ENCODE assay signal across 1 cellular context in the genomic region with DNA sequence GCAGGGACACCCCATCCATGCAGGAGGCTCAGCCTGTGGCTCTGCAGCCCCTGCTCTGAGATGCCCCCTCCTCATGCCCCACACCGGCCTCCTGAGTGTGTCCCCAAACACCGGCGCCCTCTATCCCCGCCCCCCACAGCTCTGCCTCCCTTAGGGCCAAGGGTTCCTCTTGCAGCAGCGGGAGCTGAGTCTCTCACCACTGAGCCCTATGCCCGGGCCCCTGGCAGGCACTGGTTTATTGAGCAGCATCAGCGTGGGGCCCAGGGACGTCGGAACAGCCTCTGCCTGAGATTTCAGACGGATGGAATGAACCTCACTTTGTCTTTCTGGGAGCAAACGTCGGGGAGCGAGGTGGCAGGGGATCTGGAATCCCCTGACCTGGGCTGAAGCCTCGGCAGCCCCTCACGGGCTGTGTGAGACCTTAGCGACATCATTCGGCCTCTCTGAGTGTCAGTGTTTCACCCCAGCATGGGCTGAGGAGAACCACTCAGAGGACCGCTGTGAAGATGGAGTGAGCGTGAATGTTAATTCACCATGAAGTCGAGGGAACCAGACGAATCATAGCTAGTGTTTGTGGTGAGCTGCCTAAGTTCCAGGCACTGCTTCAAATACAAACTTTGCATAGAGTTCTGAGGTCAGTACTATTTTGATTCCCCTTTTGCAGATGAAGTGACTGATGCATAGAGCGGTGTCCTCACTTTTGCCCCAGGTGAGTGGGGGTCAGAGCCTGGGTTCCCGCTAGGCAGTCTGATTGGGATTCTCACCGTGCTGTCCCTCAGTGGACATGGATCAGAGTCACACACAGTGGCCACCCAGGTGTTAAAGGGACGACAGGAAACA.
TF ChIP-seq lines count a peak whose summit lies in the region.

No MANE protein-coding gene starts in this region.

TF ChIP-seq in GM12878, 131 proteins besides CTCF, POLR2A, EP300 and RAD21 (continues in another document):
- TF ChIP-seq BHLHE40 (IDR thresholded peaks at IDR 0.05; ENCODE audit: borderline replicate concordance in 1 of 2, low read depth in 2 of 2, low read length in 1 of 2) (peak in 1 of 2 experiments; percentile 41; a peak in 1 of 4 replicates), GATAD2B (conservative IDR thresholded peaks at IDR 0.05; ENCODE audit: low read depth) (0 out of 2 replicates have a peak, but pooled peaks have one; percentile 17), SP1 (IDR thresholded peaks at IDR 0.05; ENCODE audit: low read depth, low read length) (peak; percentile 17), YBX1 (IDR thresholded peaks at IDR 0.05) (no peak), PKNOX1 (IDR thresholded peaks at IDR 0.05) (no peak; the same call in 1 of the 2 replicates), CHD2 (IDR thresholded peaks at IDR 0.05; ENCODE audit: borderline replicate concordance, low read depth, low read length) (no peak), CREM (IDR thresholded peaks at IDR 0.05; ENCODE audit: low read depth) (peak; percentile 50; the same call in 1 of the 2 replicates), MEF2A (IDR thresholded peaks at IDR 0.05; ENCODE audit: insufficient read depth, low read depth, low read length) (peak; percentile 64; the same call in 1 of the 2 replicates), RCOR1 (conservative IDR thresholded peaks at IDR 0.05; ENCODE audit: low read depth, low read length) (0 out of 2 replicates have a peak, but pooled peaks have one; percentile 68), ZBTB4 (CRISPR knock-in tag; IDR thresholded peaks at IDR 0.05) (no peak), TCF12 (IDR thresholded peaks at IDR 0.05; ENCODE audit: low read depth, low read length) (no peak), CBX3 (IDR thresholded peaks at IDR 0.05; ENCODE audit: borderline replicate concordance, low read depth) (no peak), ZNF217 (IDR thresholded peaks at IDR 0.05) (no peak), RFX5 (IDR thresholded peaks at IDR 0.05; ENCODE audit: low read depth, low read length) (no peak), POLR2AphosphoS5 (IDR thresholded peaks at IDR 0.05; ENCODE audit: low read length) (peak; percentile 68), BCL11A (IDR thresholded peaks at IDR 0.05; ENCODE audit: low read depth, low read length) (no peak), RAD51 (IDR thresholded peaks at IDR 0.05) (no peak), ESRRA (IDR thresholded peaks at IDR 0.05; ENCODE audit: low read length) (no peak), SREBF1 (IDR thresholded peaks at IDR 0.05; ENCODE audit: low read length) (no peak), JUNB (IDR thresholded peaks at IDR 0.05) (peak; percentile 25; the same call in 1 of the 2 replicates), ZNF622 (IDR thresholded peaks at IDR 0.05) (no peak), ZBTB40 (IDR thresholded peaks at IDR 0.05; ENCODE audit: borderline replicate concordance) (no peak), PAX5 (IDR thresholded peaks at IDR 0.05; ENCODE audit: borderline replicate concordance, low read depth, low read length) (no peak), SRF (IDR thresholded peaks at IDR 0.05; ENCODE audit: low read depth in 2 of 2, low read length in 2 of 2) (no peak), MEF2B (IDR thresholded peaks at IDR 0.05; ENCODE audit: partially characterized antibody, poor library complexity, severe bottlenecking) (peak; percentile 16), ZBED1 (IDR thresholded peaks at IDR 0.05; ENCODE audit: borderline replicate concordance) (0 out of 2 replicates have a peak, but pooled peaks have one; percentile 25), NR2F1 (conservative IDR thresholded peaks at IDR 0.05) (peak; percentile 80), RUNX3 (IDR thresholded peaks at IDR 0.05; ENCODE audit: low read length) (peak; percentile 89), BMI1 (IDR thresholded peaks at IDR 0.05; ENCODE audit: borderline replicate concordance) (no peak), CBFB (IDR thresholded peaks at IDR 0.05; ENCODE audit: low read depth) (peak; percentile 60; the same call in 1 of the 2 replicates), ZNF274 (IDR thresholded peaks at IDR 0.05; ENCODE audit: insufficient read depth, insufficient read length) (no peak), NR2C1 (IDR thresholded peaks at IDR 0.05) (no peak), NFYA (IDR thresholded peaks at IDR 0.05; ENCODE audit: borderline replicate concordance, low read depth, low read length) (no peak), ATF7 (IDR thresholded peaks at IDR 0.05; ENCODE audit: low read depth) (peak; percentile 15; the same call in 1 of the 2 replicates), MYB (IDR thresholded peaks at IDR 0.05; ENCODE audit: borderline replicate concordance, low read depth, low read length) (no peak), E4F1 (IDR thresholded peaks at IDR 0.05; ENCODE audit: borderline replicate concordance, partially characterized antibody) (no peak), ZNF207 (IDR thresholded peaks at IDR 0.05; ENCODE audit: borderline replicate concordance) (no peak), RBBP5 (conservative IDR thresholded peaks at IDR 0.05) (no peak), JUND (IDR thresholded peaks at IDR 0.05; ENCODE audit: low read depth, low read length) (no peak)
- TF ChIP-seq, protein P1, sequence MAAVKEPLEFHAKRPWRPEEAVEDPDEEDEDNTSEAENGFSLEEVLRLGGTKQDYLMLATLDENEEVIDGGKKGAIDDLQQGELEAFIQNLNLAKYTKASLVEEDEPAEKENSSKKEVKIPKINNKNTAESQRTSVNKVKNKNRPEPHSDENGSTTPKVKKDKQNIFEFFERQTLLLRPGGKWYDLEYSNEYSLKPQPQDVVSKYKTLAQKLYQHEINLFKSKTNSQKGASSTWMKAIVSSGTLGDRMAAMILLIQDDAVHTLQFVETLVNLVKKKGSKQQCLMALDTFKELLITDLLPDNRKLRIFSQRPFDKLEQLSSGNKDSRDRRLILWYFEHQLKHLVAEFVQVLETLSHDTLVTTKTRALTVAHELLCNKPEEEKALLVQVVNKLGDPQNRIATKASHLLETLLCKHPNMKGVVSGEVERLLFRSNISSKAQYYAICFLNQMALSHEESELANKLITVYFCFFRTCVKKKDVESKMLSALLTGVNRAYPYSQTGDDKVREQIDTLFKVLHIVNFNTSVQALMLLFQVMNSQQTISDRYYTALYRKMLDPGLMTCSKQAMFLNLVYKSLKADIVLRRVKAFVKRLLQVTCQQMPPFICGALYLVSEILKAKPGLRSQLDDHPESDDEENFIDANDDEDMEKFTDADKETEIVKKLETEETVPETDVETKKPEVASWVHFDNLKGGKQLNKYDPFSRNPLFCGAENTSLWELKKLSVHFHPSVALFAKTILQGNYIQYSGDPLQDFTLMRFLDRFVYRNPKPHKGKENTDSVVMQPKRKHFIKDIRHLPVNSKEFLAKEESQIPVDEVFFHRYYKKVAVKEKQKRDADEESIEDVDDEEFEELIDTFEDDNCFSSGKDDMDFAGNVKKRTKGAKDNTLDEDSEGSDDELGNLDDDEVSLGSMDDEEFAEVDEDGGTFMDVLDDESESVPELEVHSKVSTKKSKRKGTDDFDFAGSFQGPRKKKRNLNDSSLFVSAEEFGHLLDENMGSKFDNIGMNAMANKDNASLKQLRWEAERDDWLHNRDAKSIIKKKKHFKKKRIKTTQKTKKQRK (IDR thresholded peaks at IDR 0.05; ENCODE audit: low read depth, low read length), result no peak
- TF ChIP-seq, protein P2, sequence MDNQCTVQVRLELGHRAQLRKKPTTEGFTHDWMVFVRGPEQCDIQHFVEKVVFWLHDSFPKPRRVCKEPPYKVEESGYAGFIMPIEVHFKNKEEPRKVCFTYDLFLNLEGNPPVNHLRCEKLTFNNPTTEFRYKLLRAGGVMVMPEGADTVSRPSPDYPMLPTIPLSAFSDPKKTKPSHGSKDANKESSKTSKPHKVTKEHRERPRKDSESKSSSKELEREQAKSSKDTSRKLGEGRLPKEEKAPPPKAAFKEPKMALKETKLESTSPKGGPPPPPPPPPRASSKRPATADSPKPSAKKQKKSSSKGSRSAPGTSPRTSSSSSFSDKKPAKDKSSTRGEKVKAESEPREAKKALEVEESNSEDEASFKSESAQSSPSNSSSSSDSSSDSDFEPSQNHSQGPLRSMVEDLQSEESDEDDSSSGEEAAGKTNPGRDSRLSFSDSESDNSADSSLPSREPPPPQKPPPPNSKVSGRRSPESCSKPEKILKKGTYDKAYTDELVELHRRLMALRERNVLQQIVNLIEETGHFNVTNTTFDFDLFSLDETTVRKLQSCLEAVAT (IDR thresholded peaks at IDR 0.05), result no peak
- TF ChIP-seq, protein P3, sequence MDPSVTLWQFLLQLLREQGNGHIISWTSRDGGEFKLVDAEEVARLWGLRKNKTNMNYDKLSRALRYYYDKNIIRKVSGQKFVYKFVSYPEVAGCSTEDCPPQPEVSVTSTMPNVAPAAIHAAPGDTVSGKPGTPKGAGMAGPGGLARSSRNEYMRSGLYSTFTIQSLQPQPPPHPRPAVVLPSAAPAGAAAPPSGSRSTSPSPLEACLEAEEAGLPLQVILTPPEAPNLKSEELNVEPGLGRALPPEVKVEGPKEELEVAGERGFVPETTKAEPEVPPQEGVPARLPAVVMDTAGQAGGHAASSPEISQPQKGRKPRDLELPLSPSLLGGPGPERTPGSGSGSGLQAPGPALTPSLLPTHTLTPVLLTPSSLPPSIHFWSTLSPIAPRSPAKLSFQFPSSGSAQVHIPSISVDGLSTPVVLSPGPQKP (IDR thresholded peaks at IDR 0.05; ENCODE audit: low read depth, low read length), result no peak
- TF ChIP-seq, protein P4, sequence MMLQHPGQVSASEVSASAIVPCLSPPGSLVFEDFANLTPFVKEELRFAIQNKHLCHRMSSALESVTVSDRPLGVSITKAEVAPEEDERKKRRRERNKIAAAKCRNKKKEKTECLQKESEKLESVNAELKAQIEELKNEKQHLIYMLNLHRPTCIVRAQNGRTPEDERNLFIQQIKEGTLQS (IDR thresholded peaks at IDR 0.05; ENCODE audit: borderline replicate concordance, extremely low read depth, low read depth, low read length), result no peak
